Comparison of ENCODE assay signal across 17 cellular contexts in genomic region chrX:69262036-69262905, GRCh38.
A peak's percentile ranks its signal among the peaks of the same experiment; 100 is the strongest.
DNase-seq lines count a peak whose midpoint lies in the region; ATAC-seq and TF ChIP-seq lines count a peak whose summit lies in the region.
"Had no signal": no experiment of that assay in that cellular context is flagged by ENCODE, and none has a peak within 500 bp of the region (broad histone marks: within the 10 kb centered on the region; RNA-seq: fewer than 3 reads in every experiment).

No MANE protein-coding gene starts in this region.

- H3K9me3 Mint-ChIP-seq in nephron: peaks cover 3% of the 10 kb centered on the region
- H3K9me3 Mint-ChIP-seq: activated T-helper 2 cell treated with anti-CD3 and anti-CD28 coated beads, Interferon-gamma antibody, Interleukin-2, Interleukin-4, amounts not matched to agents 10 μg/mL and 5 μg/mL and 100 μg/mL, durations not matched to agents 14 hours and 24 hours and 36 hours had no signal

- no peak overlapping the region for H3K4me3 Mint-ChIP-seq in nephron
- H3K4me3 Mint-ChIP-seq: naive B cell had no signal

- no peaks in the 10 kb centered on the region for H3K36me3 Mint-ChIP-seq in nephron (ENCODE audit: low read depth)
- H3K36me3 Mint-ChIP-seq: naive B cell had no signal

- no peak for ATAC-seq in GM19351 (IDR thresholded peaks at IDR 0.05; ENCODE audit: unreplicated experiment)

- H3K27me3 Mint-ChIP-seq in nephron (ENCODE audit: low read depth): peaks cover 8% of the 10 kb centered on the region

- peak overlapping the region in 2 of 3 experiments; percentile 1 to 8 for H3K27ac Mint-ChIP-seq in nephron
- H3K27ac Mint-ChIP-seq: activated T-helper 2 cell treated with anti-CD3 and anti-CD28 coated beads, Interferon-gamma antibody, Interleukin-2, Interleukin-4, amounts not matched to agents 10 μg/mL and 5 μg/mL and 100 μg/mL, durations not matched to agents 14 hours and 24 hours and 36 hours had no signal

- TF ChIP-seq CTCF in nephron (IDR thresholded peaks at IDR 0.05; ENCODE audit: unreplicated experiment in 3 of 3): no peak

- H3K4me1 Mint-ChIP-seq in nephron: peaks cover 5% of the 10 kb centered on the region
- H3K4me1 Mint-ChIP-seq: naive B cell had no signal

- peak; percentile 4 for DNase-seq in Daoy (ENCODE audit: low read depth)
- DNase-seq in RPMI7951 (ENCODE audit: low read depth): peak; percentile 14
- peak; percentile 5 for DNase-seq in fibroblast of peridontal ligament (ENCODE audit: extremely low read depth)
- no peak for DNase-seq in activated T-cell treated with anti-CD3 and anti-CD28 coated beads, Interleukin-2, amount 50 U/mL, for 48 hours
- no peak for DNase-seq in activated CD8-positive, alpha-beta memory T cell treated with anti-CD3 and anti-CD28 coated beads, Interleukin-2, amount 50 U/mL, for 48 hours
- DNase-seq in effector CD4-positive, alpha-beta T cell: no peak
- DNase-seq: cerebellar nuclear complex; effector memory CD4-positive, alpha-beta T cell; foreskin melanocyte; naive B cell; NCI-H1105 treated with DMSO at 0.1 percent for 48 hours; NCI-H2107; NCI-H526 treated with DMSO at 0.1 percent for 48 hours; stimulated activated CD4-positive, alpha-beta T cell treated with anti-CD3 and anti-CD28 coated beads, Interleukin-4, amount 100 ng/mL, for 24 hours had no signal

Comparison
In these comparisons a context has a peak if more than half of its experiments do, and no peak if none do; other contexts are left out.
1. DNase-seq: peak in Daoy (single experiment), RPMI7951 (single experiment) and fibroblast of peridontal ligament (single experiment); none in activated T-cell treated with anti-CD3 and anti-CD28 coated beads, Interleukin-2, amount 50 U/mL, for 48 hours (0 of 2), activated CD8-positive, alpha-beta memory T cell treated with anti-CD3 and anti-CD28 coated beads, Interleukin-2, amount 50 U/mL, for 48 hours (single experiment) and effector CD4-positive, alpha-beta T cell (single experiment).